Comparison of ENCODE assay signal across 8 cellular contexts in the genomic region with DNA sequence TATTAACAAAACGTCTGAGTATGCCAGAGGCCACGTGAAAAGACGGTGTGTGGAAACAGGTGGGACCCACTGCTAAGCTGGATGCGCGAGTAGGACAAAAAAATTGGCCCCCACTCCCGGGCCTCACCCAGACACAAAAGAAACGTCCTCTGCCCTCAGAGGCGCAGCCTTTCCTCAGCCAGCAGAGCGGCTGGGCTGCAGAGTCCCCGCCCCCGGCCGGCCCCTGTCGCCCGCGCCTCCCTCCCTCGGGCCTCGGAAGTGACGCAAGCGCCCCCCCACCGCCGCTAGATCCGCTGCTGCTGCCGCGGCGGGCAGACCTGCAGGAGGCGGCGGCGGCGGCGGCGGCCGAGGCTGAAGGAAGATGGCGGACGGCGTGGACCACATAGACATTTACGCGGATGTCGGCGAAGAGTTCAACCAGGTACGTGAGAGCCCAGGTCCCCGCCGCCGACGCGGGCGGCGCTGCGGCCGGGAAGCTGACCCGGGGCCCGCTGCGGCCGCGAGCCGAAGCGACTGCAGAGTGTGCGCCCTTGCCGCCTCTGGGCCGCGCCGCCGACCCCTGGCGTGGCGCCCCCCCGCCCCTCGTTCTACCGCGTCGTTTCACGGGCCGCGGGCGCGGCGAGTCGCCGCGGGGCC. TPM values are rescaled to one million over a fixed set of nuclear protein-coding genes. Genes with fewer than 3 reads are reported as not detected.
A peak's percentile ranks its signal among the peaks of the same experiment; 100 is the strongest.
DNase-seq lines count a peak whose midpoint lies in the region; ATAC-seq and TF ChIP-seq lines count a peak whose summit lies in the region.

TSS of gene CPSF6 (plus strand) at position 284 of the 636 bp plus-strand sequence. CDS start at position 362, 78 bp downstream.

- DNase-seq in AG09319 (ENCODE audit: extremely low read depth, low read depth) (peak; percentile 79), NCI-H345 (lab: John Stamatoyannopoulos, UW) (peak; percentile 98), activated B cell treated with CpG ODN at 0.5 μM for 24 hours (peak; percentile 96), cardiac fibroblast (ENCODE audit: low read depth in 2 of 2) (peak; percentile 93 to 96), immature natural killer cell (peak; percentile 95), smooth muscle cell of the brain vasculature (ENCODE audit: low read depth, low spot score) (peak; percentile 78)

- H3K36me3 Mint-ChIP-seq in activated B cell treated with CpG ODN at 0.5 μM for 24 hours (ENCODE audit: low read depth) (peaks cover 19% of the 10 kb centered on the region), immature natural killer cell (no peaks in the 10 kb centered on the region)

- H3K27me3 Mint-ChIP-seq in activated B cell treated with CpG ODN at 0.5 μM for 24 hours, result no peaks in the 10 kb centered on the region
- H3K27me3 Mint-ChIP-seq in immature natural killer cell (ENCODE audit: low read depth in 3 of 3), result peaks cover 4 to 15% (median 6%) of the 10 kb centered on the region in 3 donors

- intact Hi-C loops in activated B cell treated with CpG ODN at 0.5 μM for 24 hours (cut with micrococcal nuclease), result loop anchor here (1.0 to 5.0 kb wide), 9 partner anchors 82 to 1972 kb away; partner anchors contain the start of genes CAND1, CCT2, CNOT2 and CPM

- H3K4me3 Mint-ChIP-seq in activated B cell treated with CpG ODN at 0.5 μM for 24 hours (peak within 1 kb of the TSS; percentile 99), immature natural killer cell (peak within 1 kb of the TSS; percentile 95 to 99 (median 97))

- ATAC-seq in GM19025 (IDR thresholded peaks at IDR 0.05; ENCODE audit: low read depth, unreplicated experiment) (peak; percentile 92), HG03280 (IDR thresholded peaks at IDR 0.05; ENCODE audit: unreplicated experiment) (peak; percentile 95), activated B cell treated with CpG ODN at 0.5 μM for 24 hours (ENCODE audit: low read depth) (peak; percentile 93)

- H3K27ac Mint-ChIP-seq in activated B cell treated with CpG ODN at 0.5 μM for 24 hours (peak within 1 kb of the TSS; percentile 96), immature natural killer cell (peak within 1 kb of the TSS; percentile 89 to 98 (median 97))

- H3K4me3 ChIP-seq in cardiac fibroblast (replicated peaks in 1 of 2; ENCODE audit: low read depth in 2 of 2, low read length in 2 of 2), result peak within 1 kb of the TSS; percentile 75 to 81

- peaks cover 51% of the 10 kb centered on the region for H3K4me1 Mint-ChIP-seq in activated B cell treated with CpG ODN at 0.5 μM for 24 hours
- peaks cover 44 to 58% of the 10 kb centered on the region in 2 donors for H3K4me1 Mint-ChIP-seq in immature natural killer cell

- POLR2A ChIA-PET in activated B cell treated with CpG ODN at 0.5 μM for 24 hours (lab: Charles Lee), result interaction anchor here (0.6 to 1.4 kb wide), 2 partner anchors 262 to 431 kb away, joined by 3 read pairs; partner anchors contain the start of gene MDM2

- TF ChIP-seq CTCF in AG09319 (IDR thresholded peaks at IDR 0.05; ENCODE audit: low read depth, low read length) (no peak), activated B cell treated with CpG ODN at 0.5 μM for 24 hours (IDR thresholded peaks at IDR 0.05) (no peak), cardiac fibroblast (IDR thresholded peaks at IDR 0.05; ENCODE audit: low read depth, low read length) (no peak)

- no peaks in the 10 kb centered on the region for H3K9me3 Mint-ChIP-seq in activated B cell treated with CpG ODN at 0.5 μM for 24 hours
- no peaks in the 10 kb centered on the region for H3K9me3 Mint-ChIP-seq in immature natural killer cell

- CTCF ChIA-PET in activated B cell treated with CpG ODN at 0.5 μM for 24 hours (lab: Charles Lee), result no interaction called here

RNA-seq across cellular contexts. Expression of gene CPSF6, which starts in this region (rescaled TPM):
- 95.5 and 104 TPM in 2 replicates for total RNA-seq in activated B cell treated with CpG ODN at 0.5 μM for 24 hours
- 10 to 100 TPM; 35.3 to 69.6 (median 49.8) TPM for polyA plus RNA-seq in immature natural killer cell

Comparison
In these comparisons a context has a peak if more than half of its experiments do, and no peak if none do; other contexts are left out.
1. Peak in every context shown above with its lines: DNase-seq, ATAC-seq and H3K4me3 ChIP-seq.